ENCODE assay signal across 7 cellular contexts in the genomic region with DNA sequence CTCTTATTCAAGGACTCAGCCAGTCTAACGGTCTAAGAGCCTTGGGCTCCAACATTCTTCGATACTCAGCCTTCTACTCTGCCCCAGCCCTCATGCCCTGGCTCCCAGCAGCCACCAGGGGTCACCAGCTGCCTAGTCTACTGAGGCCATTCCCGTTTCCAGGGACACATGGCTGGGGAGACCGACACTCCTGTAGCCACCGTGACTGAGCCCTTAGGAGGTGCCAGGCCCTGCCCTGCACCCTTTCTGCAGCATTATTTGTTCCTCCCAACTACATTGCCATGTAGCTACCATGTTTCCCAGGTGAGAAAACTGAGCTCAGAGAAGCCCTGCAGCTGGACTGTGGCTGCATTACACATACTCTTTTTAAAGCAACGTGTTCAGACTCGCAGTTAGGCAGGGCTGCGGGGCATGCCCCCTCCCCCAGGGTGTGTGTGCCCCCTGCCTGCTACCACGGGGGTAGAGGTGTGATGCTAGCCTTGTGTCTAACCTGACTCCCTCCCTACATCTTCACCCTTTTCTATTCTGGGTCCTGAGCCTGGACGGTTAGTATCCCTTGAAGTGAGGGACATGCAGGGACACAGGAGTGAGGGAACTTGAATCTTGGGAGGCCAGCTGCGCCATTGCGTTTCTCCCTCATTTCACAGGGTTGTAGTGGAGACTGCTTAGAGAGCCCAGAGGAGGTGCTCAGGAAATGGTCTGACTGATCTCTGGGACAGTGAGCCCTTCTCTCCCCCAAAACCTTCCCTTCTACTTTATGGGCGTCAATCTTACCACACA. TPM values are rescaled to one million over a fixed set of nuclear protein-coding genes. Genes with fewer than 3 reads are reported as not detected.
A peak's percentile ranks its signal among the peaks of the same experiment; 100 is the strongest.
DNase-seq lines count a peak whose midpoint lies in the region; ATAC-seq and TF ChIP-seq lines count a peak whose summit lies in the region.

No MANE protein-coding gene starts in this region.

- intact Hi-C loops in ascending aorta (cut with DNase I), result loop anchor here (1.0 to 5.0 kb wide), 3 partner anchors 17 to 456 kb away; no protein-coding TSS in a partner anchor

- DNase-seq in GM12865 (ENCODE audit: low read depth), result peak; percentile 59
- DNase-seq in NCI-H1105 (lab: John Stamatoyannopoulos, UW), result peak; percentile 82
- DNase-seq in ascending aorta (ENCODE audit: low spot score in 2 of 2), result peak in 1 of 2 donors; percentile 94
- peak; percentile 93 for DNase-seq in right atrium auricular region (ENCODE audit: low spot score)
- peak; percentile 41 for DNase-seq in retinal pigment epithelial cell (ENCODE audit: low read depth)

- H3K9me3 ChIP-seq in ascending aorta (no peaks in the 10 kb centered on the region), right atrium auricular region (no peaks in the 10 kb centered on the region)

- H3K4me1 ChIP-seq in ascending aorta (peaks cover 23 to 50% of the 10 kb centered on the region in 2 donors), right atrium auricular region (peaks cover 0 to 65% of the 10 kb centered on the region in 2 donors)

- H3K27ac ChIP-seq in ascending aorta (peak overlapping the region; percentile 97 to 99), right atrium auricular region (peak overlapping the region; percentile 87 to 95)

- TF ChIP-seq CTCF in GM12865 (IDR thresholded peaks at IDR 0.05; ENCODE audit: insufficient read depth, low read depth, low read length, missing control alignments), result peak; percentile 70
- peak; percentile 93 to 98 (median 93) for TF ChIP-seq CTCF in ascending aorta (IDR thresholded peaks at IDR 0.05)
- peak; percentile 81 to 96 for TF ChIP-seq CTCF in right atrium auricular region (IDR thresholded peaks at IDR 0.05)
- peak; percentile 99 for TF ChIP-seq CTCF in retinal pigment epithelial cell (conservative IDR thresholded peaks at IDR 0.05; ENCODE audit: low read depth, low read length)

- ATAC-seq in SK-N-SH treated with all-trans-retinoic acid at 6 μM for 48 hours (peak; percentile 94), HG02852 (IDR thresholded peaks at IDR 0.05; ENCODE audit: unreplicated experiment) (no peak)

- no peaks in the 10 kb centered on the region for H3K27me3 ChIP-seq in ascending aorta
- no peaks in the 10 kb centered on the region for H3K27me3 ChIP-seq in right atrium auricular region

- no peak overlapping the region for H3K4me3 ChIP-seq in GM12865 (ENCODE audit: low read depth, low read length)
- H3K4me3 ChIP-seq in ascending aorta, result no peak overlapping the region
- H3K4me3 ChIP-seq in right atrium auricular region, result no peak overlapping the region
- no peak overlapping the region for H3K4me3 ChIP-seq in retinal pigment epithelial cell (ENCODE audit: low read length)

- peaks cover 0 to 7% of the 10 kb centered on the region in 2 donors for H3K36me3 ChIP-seq in ascending aorta
- H3K36me3 ChIP-seq in right atrium auricular region, result peaks cover 7% of the 10 kb centered on the region

TF ChIP-seq in SK-N-SH treated with all-trans-retinoic acid at 6 μM for 48 hours, 23 proteins besides CTCF, POLR2A, EP300 and RAD21:
- TF ChIP-seq PPARA (CRISPR knock-in tag; IDR thresholded peaks at IDR 0.05; ENCODE audit: borderline replicate concordance), result no peak
- TF ChIP-seq, protein P1, sequence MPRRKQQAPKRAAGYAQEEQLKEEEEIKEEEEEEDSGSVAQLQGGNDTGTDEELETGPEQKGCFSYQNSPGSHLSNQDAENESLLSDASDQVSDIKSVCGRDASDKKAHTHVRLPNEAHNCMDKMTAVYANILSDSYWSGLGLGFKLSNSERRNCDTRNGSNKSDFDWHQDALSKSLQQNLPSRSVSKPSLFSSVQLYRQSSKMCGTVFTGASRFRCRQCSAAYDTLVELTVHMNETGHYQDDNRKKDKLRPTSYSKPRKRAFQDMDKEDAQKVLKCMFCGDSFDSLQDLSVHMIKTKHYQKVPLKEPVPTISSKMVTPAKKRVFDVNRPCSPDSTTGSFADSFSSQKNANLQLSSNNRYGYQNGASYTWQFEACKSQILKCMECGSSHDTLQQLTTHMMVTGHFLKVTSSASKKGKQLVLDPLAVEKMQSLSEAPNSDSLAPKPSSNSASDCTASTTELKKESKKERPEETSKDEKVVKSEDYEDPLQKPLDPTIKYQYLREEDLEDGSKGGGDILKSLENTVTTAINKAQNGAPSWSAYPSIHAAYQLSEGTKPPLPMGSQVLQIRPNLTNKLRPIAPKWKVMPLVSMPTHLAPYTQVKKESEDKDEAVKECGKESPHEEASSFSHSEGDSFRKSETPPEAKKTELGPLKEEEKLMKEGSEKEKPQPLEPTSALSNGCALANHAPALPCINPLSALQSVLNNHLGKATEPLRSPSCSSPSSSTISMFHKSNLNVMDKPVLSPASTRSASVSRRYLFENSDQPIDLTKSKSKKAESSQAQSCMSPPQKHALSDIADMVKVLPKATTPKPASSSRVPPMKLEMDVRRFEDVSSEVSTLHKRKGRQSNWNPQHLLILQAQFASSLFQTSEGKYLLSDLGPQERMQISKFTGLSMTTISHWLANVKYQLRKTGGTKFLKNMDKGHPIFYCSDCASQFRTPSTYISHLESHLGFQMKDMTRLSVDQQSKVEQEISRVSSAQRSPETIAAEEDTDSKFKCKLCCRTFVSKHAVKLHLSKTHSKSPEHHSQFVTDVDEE (CRISPR knock-in tag; IDR thresholded peaks at IDR 0.05), result no peak
- no peak for TF ChIP-seq TOX (CRISPR knock-in tag; IDR thresholded peaks at IDR 0.05; ENCODE audit: borderline replicate concordance)
- no peak for TF ChIP-seq POU6F1 (CRISPR knock-in tag; IDR thresholded peaks at IDR 0.05; ENCODE audit: borderline replicate concordance, low read depth)
- no peak for TF ChIP-seq ISL1 (CRISPR knock-in tag; IDR thresholded peaks at IDR 0.05)

RNA-seq across cellular contexts. Expression of gene ATG16L2, which starts 17.5 kb away (rescaled TPM):
- 21.2 TPM for total RNA-seq in ascending aorta
- 10 to 100 TPM in 1 of 2 donors, 1 to 10 TPM in 1; 9.0 to 10.0 TPM for total RNA-seq in right atrium auricular region

RNA-seq across cellular contexts. Expression of gene STARD10, which starts 37.9 kb away (rescaled TPM):
- total RNA-seq in ascending aorta (20.9 TPM), right atrium auricular region (100 to 1,000 TPM in 1 of 2 donors, 10 to 100 TPM in 1; 77.0 to 112 TPM)
